ENCODE assay signal across 19 cellular contexts in the genomic region with DNA sequence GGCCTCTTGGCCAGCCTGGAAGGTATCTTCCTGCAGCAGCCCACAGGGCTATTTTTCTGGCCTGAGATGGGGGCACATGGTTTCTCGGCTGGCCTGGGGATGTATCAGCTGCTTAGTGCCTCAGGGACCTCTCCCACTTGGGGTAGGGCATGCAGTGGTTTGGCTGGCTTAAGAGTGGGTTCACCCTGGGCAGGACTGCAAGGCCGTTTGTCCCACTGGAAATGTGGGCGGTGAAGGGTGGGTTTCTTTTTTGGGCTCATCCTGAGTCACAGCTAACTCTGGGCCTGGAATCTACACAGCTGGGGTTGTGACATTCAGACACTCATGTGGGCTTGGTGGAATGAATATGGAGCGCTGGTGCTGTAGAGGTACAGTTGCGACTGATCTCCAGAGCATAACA.
A peak's percentile ranks its signal among the peaks of the same experiment; 100 is the strongest.
DNase-seq lines count a peak whose midpoint lies in the region; ATAC-seq and TF ChIP-seq lines count a peak whose summit lies in the region.
"Had no signal": no experiment of that assay in that cellular context is flagged by ENCODE, and none has a peak within 500 bp of the region (broad histone marks: within the 10 kb centered on the region; RNA-seq: fewer than 3 reads in every experiment).

No MANE protein-coding gene starts in this region.

- H3K27me3 ChIP-seq in lung (ENCODE audit: control insufficient read depth, insufficient read depth) (no peaks in the 10 kb centered on the region), neuronal stem cell (ENCODE audit: control insufficient read depth in 3 of 3, insufficient read depth in 3 of 3, low read depth in 1 of 3, low read length in 3 of 3) (no peaks in the 10 kb centered on the region)
- no peaks in the 10 kb centered on the region for H3K27me3 ChIP-seq in CD8-positive, alpha-beta memory T cell (ENCODE audit: insufficient read depth, low read length, poor library complexity, severe bottlenecking)
- H3K27me3 ChIP-seq: BE2C; BLaER1 treated with 17β-estradiol and CSF1 and Interleukin-3, amounts not matched to agents 10 nM and 100 nM had no signal

- H3K4me3 ChIP-seq in lung = no peak overlapping the region
- H3K4me3 ChIP-seq in neuronal stem cell (ENCODE audit: low read length in 2 of 2) = no peak overlapping the region
- no peak overlapping the region for H3K4me3 ChIP-seq in CD8-positive, alpha-beta memory T cell (ENCODE audit: low read length)
- H3K4me3 ChIP-seq: BLaER1 treated with 17β-estradiol and CSF1 and Interleukin-3, amounts not matched to agents 10 nM and 100 nM; HAP-1 had no signal

- no peak overlapping the region for H3K27ac Mint-ChIP-seq in CD8-positive, alpha-beta memory T cell
- H3K27ac Mint-ChIP-seq: CD14-positive monocyte; CD4-positive, alpha-beta T cell; HFFc6 had no signal

- H2AK5ac ChIP-seq in neuronal stem cell (ENCODE audit: low read depth, low read length) = no peak overlapping the region

- no peak overlapping the region for H2BK120ac ChIP-seq in neuronal stem cell (ENCODE audit: low read depth, low read length)

- no peak overlapping the region for H3K14ac ChIP-seq in neuronal stem cell (ENCODE audit: low read length)

- H3K4ac ChIP-seq in neuronal stem cell (ENCODE audit: low read length) = no peak overlapping the region

- peaks cover 5 to 31% (median 9%) of the 10 kb centered on the region in 3 donors for H3K36me3 Mint-ChIP-seq in CD8-positive, alpha-beta memory T cell

- H3K4me1 Mint-ChIP-seq in CD8-positive, alpha-beta memory T cell = peaks cover 0 to 7% (median 0%) of the 10 kb centered on the region in 3 donors

- H3K9ac ChIP-seq in neuronal stem cell (ENCODE audit: low read depth, low read length, poor library complexity) = peak overlapping the region; percentile 17
- H3K9ac ChIP-seq: BLaER1 treated with 17β-estradiol and CSF1 and Interleukin-3, amounts not matched to agents 10 nM and 100 nM had no signal

- DNase-seq in AG20443 (ENCODE audit: low spot score) = peak; percentile 1
- DNase-seq in lung (ENCODE audit: low spot score) = peak; percentile 20
- DNase-seq in neuronal stem cell (ENCODE audit: low spot score) = no peak
- no peak for DNase-seq in activated naive CD4-positive, alpha-beta T cell treated with anti-CD3 and anti-CD28 coated beads, Interleukin-2, amount 50 U/mL, for 16 hours
- no peak for DNase-seq in CD8-positive, alpha-beta memory T cell
- DNase-seq: AML-193; BE2C; Calu3; CD4-positive, alpha-beta T cell; COR-L47; DMS153; DND-41; GOT3; HFFc6 had no signal

- H3K4me1 ChIP-seq in lung (ENCODE audit: control insufficient read depth in 2 of 2, insufficient read depth in 2 of 2, low read length in 2 of 2) (no peaks in the 10 kb centered on the region), neuronal stem cell (ENCODE audit: control insufficient read depth in 2 of 2, insufficient read depth in 1 of 2, low read depth in 1 of 2, low read length in 2 of 2) (peaks cover 0 to 3% of the 10 kb centered on the region in 2 donors)
- no peaks in the 10 kb centered on the region for H3K4me1 ChIP-seq in CD8-positive, alpha-beta memory T cell (ENCODE audit: insufficient read depth, low read length)
- H3K4me1 ChIP-seq: BE2C, HAP-1 had no signal

- H3K9me3 Mint-ChIP-seq in CD8-positive, alpha-beta memory T cell = peaks cover 7 to 14% (median 10%) of the 10 kb centered on the region in 5 donors

- POLR2A ChIA-PET in CD8-positive, alpha-beta memory T cell (lab: Charles Lee) = no interaction called here

- H2BK12ac ChIP-seq in neuronal stem cell (ENCODE audit: low read length) = peak overlapping the region; percentile 34

- H3K9me3 ChIP-seq in lung (ENCODE audit: control insufficient read depth in 2 of 2, insufficient read depth in 1 of 2, low read length in 1 of 2) (peaks cover 3% of the 10 kb centered on the region in 2 donors), neuronal stem cell (replicated peaks in 1 of 2; ENCODE audit: control insufficient read depth in 2 of 2, insufficient read depth in 1 of 2, low read depth in 1 of 2, low read length in 2 of 2) (peaks cover 0 to 2% of the 10 kb centered on the region in 2 donors)
- no peaks in the 10 kb centered on the region for H3K9me3 ChIP-seq in CD8-positive, alpha-beta memory T cell (ENCODE audit: low read length)
- H3K9me3 ChIP-seq: BE2C, HAP-1 had no signal

- WGBS in lung, 2 donors = 96 to 98% methylated on average over 5 of the region's 5 CpGs
- no CpG with 5 or more reads among the region's 5 CpGs for WGBS in neuronal stem cell (ENCODE audit: extremely low coverage in 2 of 2, insufficient read length in 2 of 2, insufficient replicate concordance in 1 of 2), 2 donors

- no peaks in the 10 kb centered on the region for H3K79me1 ChIP-seq in neuronal stem cell (ENCODE audit: low read depth, low read length)

- CTCF ChIA-PET in CD8-positive, alpha-beta memory T cell (lab: Charles Lee) = no interaction called here

- H3K23ac ChIP-seq in neuronal stem cell (ENCODE audit: low read depth, low read length, poor library complexity) = no peak overlapping the region

- H3K4me3 Mint-ChIP-seq in CD8-positive, alpha-beta memory T cell = no peak overlapping the region
- H3K4me3 Mint-ChIP-seq: CD14-positive monocyte; CD4-positive, alpha-beta T cell; HFFc6 had no signal

- no peak overlapping the region for H3K27ac ChIP-seq in lung (ENCODE audit: low read depth in 1 of 2, low read length in 1 of 2)
- no peak overlapping the region for H3K27ac ChIP-seq in neuronal stem cell (replicated peaks; ENCODE audit: low read length)
- no peak overlapping the region for H3K27ac ChIP-seq in CD8-positive, alpha-beta memory T cell (ENCODE audit: low read depth, low read length)
- H3K27ac ChIP-seq: 22Rv1; BLaER1 treated with 17β-estradiol and CSF1 and Interleukin-3, amounts not matched to agents 10 nM and 100 nM had no signal

- H3K36me3 ChIP-seq in lung (ENCODE audit: control insufficient read depth in 2 of 2, insufficient read depth in 2 of 2, low read length in 2 of 2) = no peaks in the 10 kb centered on the region
- no peaks in the 10 kb centered on the region for H3K36me3 ChIP-seq in neuronal stem cell (replicated peaks in 1 of 2; ENCODE audit: control insufficient read depth in 2 of 2, insufficient read depth in 2 of 2, low read length in 2 of 2)
- no peaks in the 10 kb centered on the region for H3K36me3 ChIP-seq in CD8-positive, alpha-beta memory T cell (ENCODE audit: insufficient read depth, low read length)
- H3K36me3 ChIP-seq: BE2C; BLaER1 treated with 17β-estradiol and CSF1 and Interleukin-3, amounts not matched to agents 10 nM and 100 nM; HAP-1 had no signal

- no peak overlapping the region for H3K4me2 ChIP-seq in neuronal stem cell (ENCODE audit: insufficient read depth, low read length, poor library complexity, severe bottlenecking)
- H3K4me2 ChIP-seq: BLaER1 treated with 17β-estradiol and CSF1 and Interleukin-3, amounts not matched to agents 10 nM and 100 nM had no signal

- no peak for TF ChIP-seq CTCF in lung (IDR thresholded peaks at IDR 0.05; ENCODE audit: control extremely low read depth, extremely low read depth)

- peak overlapping the region; percentile 83 for H2BK5ac ChIP-seq in neuronal stem cell (ENCODE audit: low read length)

- no peak overlapping the region for H2AFZ ChIP-seq in neuronal stem cell (ENCODE audit: low read length)

- peak overlapping the region; percentile 9 for H4K8ac ChIP-seq in neuronal stem cell (ENCODE audit: low read depth, low read length)

- no peak overlapping the region for H3K18ac ChIP-seq in neuronal stem cell (ENCODE audit: low read length)

- H2BK15ac ChIP-seq in neuronal stem cell (ENCODE audit: low read length) = no peak overlapping the region

- H4K91ac ChIP-seq in neuronal stem cell (ENCODE audit: low read depth, low read length, poor library complexity) = no peak overlapping the region

- H3K27me3 Mint-ChIP-seq in CD8-positive, alpha-beta memory T cell = peaks cover 0 to 8% of the 10 kb centered on the region in 2 donors
- H3K27me3 Mint-ChIP-seq: CD4-positive, alpha-beta T cell had no signal

- ATAC-seq in lung (ENCODE audit: insufficient read depth, low FRiP score) = no peak
- no peak for ATAC-seq in HG02588 (IDR thresholded peaks at IDR 0.05; ENCODE audit: unreplicated experiment)

Comparison
In these comparisons a context has a peak if more than half of its experiments do, and no peak if none do; other contexts are left out.
1. DNase-seq: peak in AG20443 (single experiment) and lung (single experiment); none in neuronal stem cell (single experiment), activated naive CD4-positive, alpha-beta T cell treated with anti-CD3 and anti-CD28 coated beads, Interleukin-2, amount 50 U/mL, for 16 hours (single experiment) and CD8-positive, alpha-beta memory T cell (0 of 5).